ENCODE assay signal across 14 cellular contexts in the genomic region with DNA sequence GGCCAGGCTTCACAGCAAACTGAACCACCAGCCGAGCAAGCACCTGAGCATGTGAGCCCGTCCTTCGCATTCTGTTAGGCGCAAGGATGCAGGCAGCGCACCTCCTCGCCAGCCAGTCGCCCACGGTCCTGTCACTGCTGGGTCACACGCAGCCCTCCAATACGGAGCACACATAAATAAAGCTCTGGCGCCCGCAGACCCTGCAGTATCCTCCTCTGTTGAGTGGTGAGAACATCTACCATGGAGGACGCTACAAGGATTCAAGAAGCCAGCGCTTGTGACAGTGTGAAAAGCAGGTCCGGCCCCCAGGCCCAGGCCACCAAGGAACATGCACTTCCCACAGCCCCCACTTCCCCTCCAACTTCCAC. TPM values are rescaled to one million over a fixed set of nuclear protein-coding genes. Genes with fewer than 3 reads are reported as not detected.
A peak's percentile ranks its signal among the peaks of the same experiment; 100 is the strongest.
DNase-seq lines count a peak whose midpoint lies in the region; ATAC-seq and TF ChIP-seq lines count a peak whose summit lies in the region.
"Had no signal": no experiment of that assay in that cellular context is flagged by ENCODE, and none has a peak within 500 bp of the region (broad histone marks: within the 10 kb centered on the region; RNA-seq: fewer than 3 reads in every experiment).

No MANE protein-coding gene starts in this region.

- POLR2A ChIA-PET in WTC11 (lab: Charles Lee) = no interaction called here
- POLR2A ChIA-PET in naive thymus-derived CD4-positive, alpha-beta T cell (lab: Charles Lee) = interaction anchor here (0.8 kb wide), 1 partner anchor 68 kb away, joined by 3 read pairs; no protein-coding TSS in a partner anchor

- H3K9me3 ChIP-seq in naive thymus-derived CD4-positive, alpha-beta T cell (ENCODE audit: control insufficient read depth in 2 of 3, low read length in 3 of 3) = no peaks in the 10 kb centered on the region
- H3K9me3 ChIP-seq: heart left ventricle had no signal

- no peaks in the 10 kb centered on the region for H3K9me3 Mint-ChIP-seq in WTC11
- H3K9me3 Mint-ChIP-seq in naive thymus-derived CD4-positive, alpha-beta T cell = no peaks in the 10 kb centered on the region
- H3K9me3 Mint-ChIP-seq in activated CD8-positive, alpha-beta memory T cell treated with anti-CD3 and anti-CD28 coated beads, Interleukin-2, amount 10 ng/mL, durations not matched to agents 7 days and 5 days (ENCODE audit: low read depth) = no peaks in the 10 kb centered on the region

- DNase-seq in CD1c-positive myeloid dendritic cell (ENCODE audit: extremely low spot score) (peak; percentile 69), GM12864 (ENCODE audit: low read depth) (no peak), WTC11 (ENCODE audit: low spot score) (no peak), EL (no peak)
- no peak for DNase-seq in naive thymus-derived CD4-positive, alpha-beta T cell
- DNase-seq in activated CD8-positive, alpha-beta memory T cell treated with anti-CD3 and anti-CD28 coated beads, Interleukin-2, amount 10 ng/mL, durations not matched to agents 7 days and 5 days = no peak
- DNase-seq: caudate nucleus, GDM1, heart left ventricle, NCI-H2171, right cardiac atrium had no signal

- H3K27ac Mint-ChIP-seq in WTC11 = peak overlapping the region; percentile 55; the same call in 1 of the 2 replicates
- peak overlapping the region in 7 of 9 donors; percentile 9 to 79 (median 64) for H3K27ac Mint-ChIP-seq in naive thymus-derived CD4-positive, alpha-beta T cell
- no peak overlapping the region for H3K27ac Mint-ChIP-seq in activated CD8-positive, alpha-beta memory T cell treated with anti-CD3 and anti-CD28 coated beads, Interleukin-2, amount 10 ng/mL, durations not matched to agents 7 days and 5 days

- no peaks in the 10 kb centered on the region for H3K36me3 ChIP-seq in naive thymus-derived CD4-positive, alpha-beta T cell (ENCODE audit: control insufficient read depth in 2 of 3, insufficient read depth in 3 of 3, low read length in 3 of 3)
- H3K36me3 ChIP-seq: heart left ventricle had no signal

- peaks cover 87% of the 10 kb centered on the region for H3K4me1 Mint-ChIP-seq in WTC11
- peaks cover 67 to 96% (median 86%) of the 10 kb centered on the region in 7 donors for H3K4me1 Mint-ChIP-seq in naive thymus-derived CD4-positive, alpha-beta T cell
- H3K4me1 Mint-ChIP-seq in activated CD8-positive, alpha-beta memory T cell treated with anti-CD3 and anti-CD28 coated beads, Interleukin-2, amount 10 ng/mL, durations not matched to agents 7 days and 5 days = peaks cover 67% of the 10 kb centered on the region

- ATAC-seq in WTC11 (no peak), HG03280 (IDR thresholded peaks at IDR 0.05; ENCODE audit: unreplicated experiment) (no peak), GM18519 (IDR thresholded peaks at IDR 0.05; ENCODE audit: low FRiP score, unreplicated experiment) (no peak)
- no peak for ATAC-seq in naive thymus-derived CD4-positive, alpha-beta T cell
- no peak for ATAC-seq in activated CD8-positive, alpha-beta memory T cell treated with anti-CD3 and anti-CD28 coated beads, Interleukin-2, amount 10 ng/mL, durations not matched to agents 7 days and 5 days
- ATAC-seq: heart left ventricle, right cardiac atrium had no signal

- H3K36me3 Mint-ChIP-seq in WTC11 = no peaks in the 10 kb centered on the region
- H3K36me3 Mint-ChIP-seq in naive thymus-derived CD4-positive, alpha-beta T cell = peaks cover 4 to 16% (median 5%) of the 10 kb centered on the region in 5 donors
- H3K36me3 Mint-ChIP-seq in activated CD8-positive, alpha-beta memory T cell treated with anti-CD3 and anti-CD28 coated beads, Interleukin-2, amount 10 ng/mL, durations not matched to agents 7 days and 5 days = peaks cover 8% of the 10 kb centered on the region

- no peak overlapping the region for H3K27ac ChIP-seq in naive thymus-derived CD4-positive, alpha-beta T cell (ENCODE audit: low read depth, low read length)
- H3K27ac ChIP-seq: C4-2B had no signal

- peaks cover 53 to 58% of the 10 kb centered on the region in 2 donors for H3K4me1 ChIP-seq in naive thymus-derived CD4-positive, alpha-beta T cell (ENCODE audit: control insufficient read depth in 2 of 2, insufficient read depth in 2 of 2, low read length in 2 of 2)

- no peaks in the 10 kb centered on the region for H3K27me3 Mint-ChIP-seq in WTC11 (ENCODE audit: low read depth)
- H3K27me3 Mint-ChIP-seq in naive thymus-derived CD4-positive, alpha-beta T cell = peaks cover 0 to 2% (median 0%) of the 10 kb centered on the region in 5 donors
- peaks cover 2% of the 10 kb centered on the region for H3K27me3 Mint-ChIP-seq in activated CD8-positive, alpha-beta memory T cell treated with anti-CD3 and anti-CD28 coated beads, Interleukin-2, amount 10 ng/mL, durations not matched to agents 7 days and 5 days

- H3K27me3 ChIP-seq in naive thymus-derived CD4-positive, alpha-beta T cell (ENCODE audit: control insufficient read depth in 2 of 2, insufficient read depth in 2 of 2, low read length in 2 of 2) = no peaks in the 10 kb centered on the region
- H3K27me3 ChIP-seq: heart left ventricle had no signal

- TF ChIP-seq CTCF in GM12864 (IDR thresholded peaks at IDR 0.05; ENCODE audit: low read depth, low read length, missing control alignments) (no peak), WTC11 (IDR thresholded peaks at IDR 0.05) (no peak)

- intact Hi-C loops in naive thymus-derived CD4-positive, alpha-beta T cell (cut with micrococcal nuclease) = no loop called here

- no peak overlapping the region for H3K4me3 Mint-ChIP-seq in WTC11
- H3K4me3 Mint-ChIP-seq in naive thymus-derived CD4-positive, alpha-beta T cell = peak overlapping the region in 9 of 10 donors; percentile 10 to 83 (median 45)
- H3K4me3 Mint-ChIP-seq in activated CD8-positive, alpha-beta memory T cell treated with anti-CD3 and anti-CD28 coated beads, Interleukin-2, amount 10 ng/mL, durations not matched to agents 7 days and 5 days = no peak overlapping the region

- H3K4me3 ChIP-seq in GM12864 (ENCODE audit: low read depth, low read length) = peak overlapping the region; percentile 77
- no peak overlapping the region for H3K4me3 ChIP-seq in naive thymus-derived CD4-positive, alpha-beta T cell (ENCODE audit: low read length)
- H3K4me3 ChIP-seq: heart left ventricle had no signal

- CTCF ChIA-PET in WTC11 (lab: Charles Lee) = interaction anchor here (0.6 kb wide), 1 partner anchor 18 kb away, joined by 3 read pairs; no protein-coding TSS in a partner anchor
- CTCF ChIA-PET in naive thymus-derived CD4-positive, alpha-beta T cell (lab: Charles Lee) = no interaction called here
- CTCF ChIA-PET in activated CD8-positive, alpha-beta memory T cell treated with anti-CD3 and anti-CD28 coated beads, Interleukin-2, amount 10 ng/mL, durations not matched to agents 7 days and 5 days (lab: Charles Lee) = no interaction called here

TF ChIP-seq in WTC11, 78 proteins besides CTCF, POLR2A, EP300 and RAD21 (continues in another document):
- no peak for TF ChIP-seq RORB (CRISPR knock-in tag; IDR thresholded peaks at IDR 0.05)
- TF ChIP-seq, protein P1, sequence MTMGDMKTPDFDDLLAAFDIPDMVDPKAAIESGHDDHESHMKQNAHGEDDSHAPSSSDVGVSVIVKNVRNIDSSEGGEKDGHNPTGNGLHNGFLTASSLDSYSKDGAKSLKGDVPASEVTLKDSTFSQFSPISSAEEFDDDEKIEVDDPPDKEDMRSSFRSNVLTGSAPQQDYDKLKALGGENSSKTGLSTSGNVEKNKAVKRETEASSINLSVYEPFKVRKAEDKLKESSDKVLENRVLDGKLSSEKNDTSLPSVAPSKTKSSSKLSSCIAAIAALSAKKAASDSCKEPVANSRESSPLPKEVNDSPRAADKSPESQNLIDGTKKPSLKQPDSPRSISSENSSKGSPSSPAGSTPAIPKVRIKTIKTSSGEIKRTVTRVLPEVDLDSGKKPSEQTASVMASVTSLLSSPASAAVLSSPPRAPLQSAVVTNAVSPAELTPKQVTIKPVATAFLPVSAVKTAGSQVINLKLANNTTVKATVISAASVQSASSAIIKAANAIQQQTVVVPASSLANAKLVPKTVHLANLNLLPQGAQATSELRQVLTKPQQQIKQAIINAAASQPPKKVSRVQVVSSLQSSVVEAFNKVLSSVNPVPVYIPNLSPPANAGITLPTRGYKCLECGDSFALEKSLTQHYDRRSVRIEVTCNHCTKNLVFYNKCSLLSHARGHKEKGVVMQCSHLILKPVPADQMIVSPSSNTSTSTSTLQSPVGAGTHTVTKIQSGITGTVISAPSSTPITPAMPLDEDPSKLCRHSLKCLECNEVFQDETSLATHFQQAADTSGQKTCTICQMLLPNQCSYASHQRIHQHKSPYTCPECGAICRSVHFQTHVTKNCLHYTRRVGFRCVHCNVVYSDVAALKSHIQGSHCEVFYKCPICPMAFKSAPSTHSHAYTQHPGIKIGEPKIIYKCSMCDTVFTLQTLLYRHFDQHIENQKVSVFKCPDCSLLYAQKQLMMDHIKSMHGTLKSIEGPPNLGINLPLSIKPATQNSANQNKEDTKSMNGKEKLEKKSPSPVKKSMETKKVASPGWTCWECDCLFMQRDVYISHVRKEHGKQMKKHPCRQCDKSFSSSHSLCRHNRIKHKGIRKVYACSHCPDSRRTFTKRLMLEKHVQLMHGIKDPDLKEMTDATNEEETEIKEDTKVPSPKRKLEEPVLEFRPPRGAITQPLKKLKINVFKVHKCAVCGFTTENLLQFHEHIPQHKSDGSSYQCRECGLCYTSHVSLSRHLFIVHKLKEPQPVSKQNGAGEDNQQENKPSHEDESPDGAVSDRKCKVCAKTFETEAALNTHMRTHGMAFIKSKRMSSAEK (CRISPR knock-in tag; IDR thresholded peaks at IDR 0.05; ENCODE audit: borderline replicate concordance) = no peak

RNA-seq across cellular contexts. Expression of gene VOPP1, which starts 34.9 kb away (rescaled TPM):
- 57.0 to 63.9 TPM (median 60.3 TPM) in 3 replicates for total RNA-seq in WTC11 (2021)
- 100 to 1,000 TPM in 1 of 5 experiments, 10 to 100 TPM in 4; 66.2 to 111 (median 82.0) TPM for total RNA-seq in naive thymus-derived CD4-positive, alpha-beta T cell
- 10 to 100 TPM; 33.6 to 35.0 TPM for polyA plus RNA-seq in naive thymus-derived CD4-positive, alpha-beta T cell
- 10 to 100 TPM; 42.3 to 67.3 TPM for total RNA-seq in activated CD8-positive, alpha-beta memory T cell treated with anti-CD3 and anti-CD28 coated beads, Interleukin-2, amount 10 ng/mL, durations not matched to agents 7 days and 5 days

Comparison
In these comparisons a context has a peak if more than half of its experiments do, and no peak if none do; other contexts are left out.
1. H3K4me3 Mint-ChIP-seq: peak in naive thymus-derived CD4-positive, alpha-beta T cell (9 of 10); none in WTC11 (single experiment) and activated CD8-positive, alpha-beta memory T cell treated with anti-CD3 and anti-CD28 coated beads, Interleukin-2, amount 10 ng/mL, durations not matched to agents 7 days and 5 days (single experiment).